19 cellular contexts compared by ENCODE assay signal in the genomic region with DNA sequence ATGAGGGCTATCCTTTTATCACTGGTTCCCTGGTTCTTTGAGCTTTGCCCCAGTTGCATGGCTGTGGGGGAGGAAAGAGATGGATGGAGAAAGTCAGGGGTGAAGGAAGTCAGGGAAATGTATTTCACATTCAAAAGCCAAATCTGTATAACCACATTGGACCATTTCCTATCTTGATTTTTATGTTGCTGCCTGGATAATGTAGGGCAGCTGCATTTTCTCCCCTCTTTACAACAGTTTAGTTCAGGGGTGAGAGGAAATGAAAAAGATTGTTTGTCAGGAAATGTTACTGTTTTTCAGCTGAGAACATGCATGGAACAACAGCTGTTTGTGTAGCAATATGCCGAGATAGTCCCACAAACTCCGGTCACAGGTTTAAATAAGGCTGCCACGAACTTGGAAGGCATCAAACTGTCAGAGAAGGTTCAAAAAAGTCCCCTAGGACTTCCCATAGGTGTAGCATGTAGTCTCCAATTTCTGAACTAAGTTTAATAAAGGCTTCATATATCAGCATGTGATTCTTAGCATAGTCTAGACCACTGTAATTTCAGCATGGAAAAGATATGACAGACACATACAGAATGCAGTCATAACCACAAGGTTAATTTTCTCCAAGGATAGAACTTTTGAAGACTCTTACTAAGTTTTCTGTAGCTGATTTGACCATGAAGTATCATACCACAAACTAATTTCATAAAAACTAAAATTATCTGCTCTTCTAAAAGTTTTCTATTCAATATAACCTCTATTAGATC.
DNase-seq lines count a peak whose midpoint lies in the region; ATAC-seq and TF ChIP-seq lines count a peak whose summit lies in the region.
"Had no signal": no experiment of that assay in that cellular context is flagged by ENCODE, and none has a peak within 500 bp of the region (broad histone marks: within the 10 kb centered on the region; RNA-seq: fewer than 3 reads in every experiment).

No MANE protein-coding gene starts in this region.

- 58% methylated on average over 3 of the region's 3 CpGs for WGBS in liver

- DNase-seq in AG10803 (ENCODE audit: low read depth) (peak; percentile 25), HT1080 (ENCODE audit: low read depth) (peak; percentile 21), dedifferentiated amniotic fluid mesenchymal stem cell (ENCODE audit: extremely low spot score) (peak; percentile 50), CD1c-positive myeloid dendritic cell (ENCODE audit: extremely low spot score) (no peak), OCI-M2 (lab: John Stamatoyannopoulos, UW; ENCODE audit: unreplicated experiment) (no peak)
- DNase-seq: activated CD4-positive, alpha-beta T cell treated with anti-CD3 and anti-CD28 coated beads, Interleukin-2, amount 50 U/mL, for 4 hours; DMS 273 treated with DMSO at 0.1 percent for 48 hours; endodermal cell; hippocampal formation; mesendoderm; NCI-H187 treated with DMSO at 0.1 percent for 48 hours; NCI-H69; nucleus accumbens; T1000; thyroid gland had no signal

- no peaks in the 10 kb centered on the region for H3K9me3 ChIP-seq in liver (ENCODE audit: control insufficient read depth in 4 of 4, low read length in 3 of 4)
- H3K9me3 ChIP-seq: ascending aorta, thyroid gland had no signal

- H3K4me1 ChIP-seq in liver (ENCODE audit: control insufficient read depth in 4 of 4, insufficient read depth in 4 of 4, low read length in 3 of 4) = no peaks in the 10 kb centered on the region
- H3K4me1 ChIP-seq: ascending aorta, thyroid gland had no signal

- H3K4me3 ChIP-seq in AG10803 (ENCODE audit: low read length) = no peak overlapping the region
- H3K4me3 ChIP-seq in liver (ENCODE audit: low read depth in 1 of 3, low read length in 3 of 3) = no peak overlapping the region
- H3K4me3 ChIP-seq: ascending aorta, thyroid gland had no signal

- no peak overlapping the region for H3K27ac ChIP-seq in liver (ENCODE audit: low read depth in 1 of 2, low read length in 2 of 2)
- H3K27ac ChIP-seq: ascending aorta, thyroid gland had no signal

- no peak overlapping the region for H3K9ac ChIP-seq in liver (ENCODE audit: low read depth in 1 of 2, low read length in 2 of 2)

- ATAC-seq in HG03521 (IDR thresholded peaks at IDR 0.05; ENCODE audit: unreplicated experiment) = no peak
- no peak for ATAC-seq in GM19455 (IDR thresholded peaks at IDR 0.05; ENCODE audit: unreplicated experiment)

- no peaks in the 10 kb centered on the region for H3K36me3 ChIP-seq in liver (ENCODE audit: control insufficient read depth in 4 of 4, insufficient read depth in 3 of 4, low read depth in 1 of 4, low read length in 3 of 4)
- H3K36me3 ChIP-seq: ascending aorta, thyroid gland had no signal

- H3K27me3 ChIP-seq in liver (ENCODE audit: control insufficient read depth in 4 of 4, insufficient read depth in 4 of 4, low read length in 3 of 4) = no peaks in the 10 kb centered on the region
- H3K27me3 ChIP-seq: ascending aorta, thyroid gland had no signal

- TF ChIP-seq CTCF in AG10803 (conservative IDR thresholded peaks at IDR 0.05; ENCODE audit: low read length) = no peak
- TF ChIP-seq CTCF in liver (IDR thresholded peaks at IDR 0.05; ENCODE audit: low read depth, low read length, missing input control) = no peak

- no peak for TF ChIP-seq RAD21 in liver (IDR thresholded peaks at IDR 0.05)

TF ChIP-seq in liver, 16 proteins besides CTCF, POLR2A, EP300 and RAD21:
- TF ChIP-seq YY1 (IDR thresholded peaks at IDR 0.05) (no peak), RXRA (IDR thresholded peaks at IDR 0.05) (no peak), NR2F2 (IDR thresholded peaks at IDR 0.05) (peak; percentile 53), ZBTB33 (IDR thresholded peaks at IDR 0.05) (no peak), JUND (IDR thresholded peaks at IDR 0.05) (no peak), FOXA2 (IDR thresholded peaks at IDR 0.05) (no peak), HNF4A (conservative IDR thresholded peaks at IDR 0.05) (no peak), EGR1 (IDR thresholded peaks at IDR 0.05; ENCODE audit: low read depth in 2 of 2) (no peak), SP1 (IDR thresholded peaks at IDR 0.05) (peak; percentile 20)
- TF ChIP-seq, protein P1, sequence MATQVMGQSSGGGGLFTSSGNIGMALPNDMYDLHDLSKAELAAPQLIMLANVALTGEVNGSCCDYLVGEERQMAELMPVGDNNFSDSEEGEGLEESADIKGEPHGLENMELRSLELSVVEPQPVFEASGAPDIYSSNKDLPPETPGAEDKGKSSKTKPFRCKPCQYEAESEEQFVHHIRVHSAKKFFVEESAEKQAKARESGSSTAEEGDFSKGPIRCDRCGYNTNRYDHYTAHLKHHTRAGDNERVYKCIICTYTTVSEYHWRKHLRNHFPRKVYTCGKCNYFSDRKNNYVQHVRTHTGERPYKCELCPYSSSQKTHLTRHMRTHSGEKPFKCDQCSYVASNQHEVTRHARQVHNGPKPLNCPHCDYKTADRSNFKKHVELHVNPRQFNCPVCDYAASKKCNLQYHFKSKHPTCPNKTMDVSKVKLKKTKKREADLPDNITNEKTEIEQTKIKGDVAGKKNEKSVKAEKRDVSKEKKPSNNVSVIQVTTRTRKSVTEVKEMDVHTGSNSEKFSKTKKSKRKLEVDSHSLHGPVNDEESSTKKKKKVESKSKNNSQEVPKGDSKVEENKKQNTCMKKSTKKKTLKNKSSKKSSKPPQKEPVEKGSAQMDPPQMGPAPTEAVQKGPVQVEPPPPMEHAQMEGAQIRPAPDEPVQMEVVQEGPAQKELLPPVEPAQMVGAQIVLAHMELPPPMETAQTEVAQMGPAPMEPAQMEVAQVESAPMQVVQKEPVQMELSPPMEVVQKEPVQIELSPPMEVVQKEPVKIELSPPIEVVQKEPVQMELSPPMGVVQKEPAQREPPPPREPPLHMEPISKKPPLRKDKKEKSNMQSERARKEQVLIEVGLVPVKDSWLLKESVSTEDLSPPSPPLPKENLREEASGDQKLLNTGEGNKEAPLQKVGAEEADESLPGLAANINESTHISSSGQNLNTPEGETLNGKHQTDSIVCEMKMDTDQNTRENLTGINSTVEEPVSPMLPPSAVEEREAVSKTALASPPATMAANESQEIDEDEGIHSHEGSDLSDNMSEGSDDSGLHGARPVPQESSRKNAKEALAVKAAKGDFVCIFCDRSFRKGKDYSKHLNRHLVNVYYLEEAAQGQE (IDR thresholded peaks at IDR 0.05) = no peak
- TF ChIP-seq, protein P2, sequence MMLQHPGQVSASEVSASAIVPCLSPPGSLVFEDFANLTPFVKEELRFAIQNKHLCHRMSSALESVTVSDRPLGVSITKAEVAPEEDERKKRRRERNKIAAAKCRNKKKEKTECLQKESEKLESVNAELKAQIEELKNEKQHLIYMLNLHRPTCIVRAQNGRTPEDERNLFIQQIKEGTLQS (IDR thresholded peaks at IDR 0.05) = no peak

Comparison
In these comparisons a context has a peak if more than half of its experiments do, and no peak if none do; other contexts are left out.
1. DNase-seq: peak in AG10803 (single experiment), HT1080 (single experiment) and dedifferentiated amniotic fluid mesenchymal stem cell (single experiment); none in CD1c-positive myeloid dendritic cell (single experiment) and OCI-M2 (single experiment).